In the genomic region with DNA sequence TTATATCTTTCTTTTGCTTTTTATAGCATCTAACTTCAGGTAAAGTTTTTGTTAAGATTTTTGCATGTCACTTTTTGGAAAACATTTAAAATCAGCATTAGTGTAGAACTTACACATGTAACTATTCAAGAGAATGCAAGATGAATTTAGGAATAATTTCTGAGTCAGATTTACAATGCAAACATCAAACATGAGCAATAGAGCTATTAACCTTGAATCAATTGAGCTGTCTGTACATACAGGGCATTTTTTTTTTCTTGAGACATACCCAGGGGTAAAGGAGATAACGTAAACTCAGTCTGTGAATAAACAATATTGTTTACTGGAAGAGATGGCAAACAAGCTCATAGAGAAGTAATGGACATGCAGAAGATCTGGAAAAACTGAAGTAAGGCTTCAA, we compare ENCODE assay signal across 8 cellular contexts.
"Had no signal": no experiment of that assay in that cellular context is flagged by ENCODE, and none has a peak within 500 bp of the region (broad histone marks: within the 10 kb centered on the region; RNA-seq: fewer than 3 reads in every experiment).

No MANE protein-coding gene starts in this region.

- H3K27ac Mint-ChIP-seq: IgD-negative memory B cell had no signal

- H3K4me3 Mint-ChIP-seq: IgD-negative memory B cell had no signal

- H3K36me3 Mint-ChIP-seq: IgD-negative memory B cell had no signal

- DNase-seq: IMR-90, KBM-7, KG1 had no signal

- H3K4me3 ChIP-seq: K562 had no signal

- H3K27ac ChIP-seq: HL-60 had no signal

- H3K4me1 Mint-ChIP-seq: IgD-negative memory B cell had no signal

- ATAC-seq: HepG2, K562 had no signal

- H3K27me3 Mint-ChIP-seq: IgD-negative memory B cell had no signal

- FAIRE-seq: HepG2, HTR-8/SVneo, K562 had no signal
